In genomic region chr10:112917676-112918075, GRCh38 we compare ENCODE assay signal across 32 cellular contexts.
"Had no signal": no experiment of that assay in that cellular context is flagged by ENCODE, and none has a peak within 500 bp of the region (broad histone marks: within the 10 kb centered on the region; RNA-seq: fewer than 3 reads in every experiment).

No MANE protein-coding gene starts in this region.

- H3K36me3 ChIP-seq: adrenal gland, esophagus squamous epithelium, gastroesophageal sphincter had no signal

- H3K4me3 Mint-ChIP-seq: activated CD4-positive, alpha-beta memory T cell treated with anti-CD3 and anti-CD28 coated beads for 36 hours; activated CD4-positive, alpha-beta T cell treated with anti-CD3 and anti-CD28 coated beads for 36 hours; activated CD4-positive, alpha-beta T cell treated with anti-CD3 and anti-CD28 coated beads, Interleukin-2, amount 10 ng/mL, durations not matched to agents 24 days and 14 days; activated CD8-positive, alpha-beta memory T cell treated with anti-CD3 and anti-CD28 coated beads, Interleukin-2, amount 10 ng/mL, durations not matched to agents 7 days and 5 days; activated CD8-positive, alpha-beta T cell treated with anti-CD3 and anti-CD28 coated beads, Interleukin-2, amount 10 ng/mL, durations not matched to agents 7 days and 5 days; activated naive CD4-positive, alpha-beta T cell treated with anti-CD3 and anti-CD28 coated beads for 36 hours; activated naive CD4-positive, alpha-beta T cell treated with anti-CD3 and anti-CD28 coated beads, Interleukin-2, amount 50 U/mL, for 24 hours; activated naive CD8-positive, alpha-beta T cell treated with anti-CD3 and anti-CD28 coated beads for 36 hours; activated naive CD8-positive, alpha-beta T cell treated with anti-CD3 and anti-CD28 coated beads, Interleukin-2, amount 50 U/mL, for 24 hours; activated T-helper 1 cell treated with anti-CD3 and anti-CD28 coated beads, Interleukin-12 subunit alpha, Interleukin-12 subunit beta, Interleukin-2, Interleukin-4 antibody, amounts not matched to agents 30 ng/mL and 10 ng/mL and 1 ng/mL, durations not matched to agents 14 hours and 24 hours and 36 hours; effector memory CD8-positive, alpha-beta T cell had no signal

- H3K4me3 ChIP-seq: adrenal gland, body of pancreas, esophagus squamous epithelium, gastroesophageal sphincter had no signal

- H3K27ac ChIP-seq: adrenal gland, body of pancreas, epithelial cell of prostate, esophagus squamous epithelium, gastroesophageal sphincter had no signal

- H3K36me3 Mint-ChIP-seq: activated CD4-positive, alpha-beta memory T cell treated with anti-CD3 and anti-CD28 coated beads for 36 hours; activated CD8-positive, alpha-beta memory T cell treated with anti-CD3 and anti-CD28 coated beads, Interleukin-2, amount 10 ng/mL, durations not matched to agents 7 days and 5 days; activated naive CD4-positive, alpha-beta T cell treated with anti-CD3 and anti-CD28 coated beads, Interleukin-2, amount 50 U/mL, for 24 hours; activated naive CD8-positive, alpha-beta T cell treated with anti-CD3 and anti-CD28 coated beads for 36 hours had no signal

- H3K27me3 ChIP-seq: adrenal gland, body of pancreas, esophagus squamous epithelium, gastroesophageal sphincter had no signal

- H3K27ac Mint-ChIP-seq: activated CD4-positive, alpha-beta memory T cell treated with anti-CD3 and anti-CD28 coated beads for 36 hours; activated CD4-positive, alpha-beta T cell treated with anti-CD3 and anti-CD28 coated beads for 36 hours; activated CD4-positive, alpha-beta T cell treated with anti-CD3 and anti-CD28 coated beads, Interleukin-2, amount 10 ng/mL, durations not matched to agents 24 days and 14 days; activated CD8-positive, alpha-beta memory T cell treated with anti-CD3 and anti-CD28 coated beads, Interleukin-2, amount 10 ng/mL, durations not matched to agents 7 days and 5 days; activated CD8-positive, alpha-beta T cell treated with anti-CD3 and anti-CD28 coated beads, Interleukin-2, amount 10 ng/mL, durations not matched to agents 7 days and 5 days; activated naive CD4-positive, alpha-beta T cell treated with anti-CD3 and anti-CD28 coated beads for 36 hours; activated naive CD4-positive, alpha-beta T cell treated with anti-CD3 and anti-CD28 coated beads, Interleukin-2, amount 50 U/mL, for 24 hours; activated naive CD8-positive, alpha-beta T cell treated with anti-CD3 and anti-CD28 coated beads for 36 hours; activated naive CD8-positive, alpha-beta T cell treated with anti-CD3 and anti-CD28 coated beads, Interleukin-2, amount 50 U/mL, for 24 hours; activated T-helper 1 cell treated with anti-CD3 and anti-CD28 coated beads, Interleukin-12 subunit alpha, Interleukin-12 subunit beta, Interleukin-2, Interleukin-4 antibody, amounts not matched to agents 30 ng/mL and 10 ng/mL and 1 ng/mL, durations not matched to agents 14 hours and 24 hours and 36 hours; activated T-helper 2 cell treated with anti-CD3 and anti-CD28 coated beads, Interferon-gamma antibody, Interleukin-2, Interleukin-4, amounts not matched to agents 10 μg/mL and 5 μg/mL and 100 μg/mL, durations not matched to agents 14 hours and 24 hours and 36 hours; effector memory CD8-positive, alpha-beta T cell had no signal

- H3K9me3 ChIP-seq: adrenal gland, body of pancreas, esophagus squamous epithelium, gastroesophageal sphincter had no signal

- H3K4me1 Mint-ChIP-seq: activated CD4-positive, alpha-beta T cell treated with anti-CD3 and anti-CD28 coated beads for 36 hours; activated CD4-positive, alpha-beta T cell treated with anti-CD3 and anti-CD28 coated beads, Interleukin-2, amount 10 ng/mL, durations not matched to agents 24 days and 14 days; activated CD8-positive, alpha-beta memory T cell treated with anti-CD3 and anti-CD28 coated beads, Interleukin-2, amount 10 ng/mL, durations not matched to agents 7 days and 5 days; activated naive CD4-positive, alpha-beta T cell treated with anti-CD3 and anti-CD28 coated beads, Interleukin-2, amount 50 U/mL, for 24 hours; activated naive CD8-positive, alpha-beta T cell treated with anti-CD3 and anti-CD28 coated beads for 36 hours; activated naive CD8-positive, alpha-beta T cell treated with anti-CD3 and anti-CD28 coated beads, Interleukin-2, amount 50 U/mL, for 24 hours had no signal

- H3K4me1 ChIP-seq: adrenal gland, gastroesophageal sphincter had no signal

- ATAC-seq: activated CD4-positive, alpha-beta T cell treated with anti-CD3 and anti-CD28 coated beads for 36 hours; activated CD8-positive, alpha-beta memory T cell treated with anti-CD3 and anti-CD28 coated beads, Interleukin-2, amount 10 ng/mL, durations not matched to agents 7 days and 5 days; activated CD8-positive, alpha-beta T cell treated with anti-CD3 and anti-CD28 coated beads, Interleukin-2, amount 10 ng/mL, durations not matched to agents 7 days and 5 days; activated naive CD8-positive, alpha-beta T cell treated with anti-CD3 and anti-CD28 coated beads, Interleukin-2, amount 50 U/mL, for 24 hours; body of pancreas; effector memory CD8-positive, alpha-beta T cell; gastroesophageal sphincter had no signal

- H3K9me3 Mint-ChIP-seq: activated CD4-positive, alpha-beta memory T cell treated with anti-CD3 and anti-CD28 coated beads for 36 hours; activated naive CD4-positive, alpha-beta T cell treated with anti-CD3 and anti-CD28 coated beads for 36 hours; activated naive CD4-positive, alpha-beta T cell treated with anti-CD3 and anti-CD28 coated beads, Interleukin-2, amount 50 U/mL, for 24 hours; activated naive CD8-positive, alpha-beta T cell treated with anti-CD3 and anti-CD28 coated beads, Interleukin-2, amount 50 U/mL, for 24 hours; effector memory CD8-positive, alpha-beta T cell had no signal

- H3K27me3 Mint-ChIP-seq: activated CD4-positive, alpha-beta memory T cell treated with anti-CD3 and anti-CD28 coated beads for 36 hours; activated naive CD4-positive, alpha-beta T cell treated with anti-CD3 and anti-CD28 coated beads, Interleukin-2, amount 50 U/mL, for 24 hours; activated naive CD8-positive, alpha-beta T cell treated with anti-CD3 and anti-CD28 coated beads for 36 hours had no signal

- FAIRE-seq: colon had no signal

- DNase-seq: activated CD4-positive, alpha-beta memory T cell treated with anti-CD3 and anti-CD28 coated beads for 36 hours; activated CD4-positive, alpha-beta T cell treated with anti-CD3 and anti-CD28 coated beads for 36 hours; activated CD4-positive, alpha-beta T cell treated with anti-CD3 and anti-CD28 coated beads, Interleukin-2, amount 10 ng/mL, durations not matched to agents 24 days and 14 days; activated CD4-positive, CD25-positive, alpha-beta regulatory T cell; activated CD4-positive, CD25-positive, alpha-beta regulatory T cell treated with anti-CD3 and anti-CD28 coated beads, Interleukin-2, amount 50 U/mL, for 72 hours; activated CD8-positive, alpha-beta memory T cell treated with anti-CD3 and anti-CD28 coated beads, Interleukin-2, amount 10 ng/mL, durations not matched to agents 7 days and 5 days; activated CD8-positive, alpha-beta memory T cell treated with anti-CD3 and anti-CD28 coated beads, Interleukin-2, amount 50 U/mL, for 4 hours; activated CD8-positive, alpha-beta T cell treated with anti-CD3 and anti-CD28 coated beads, Interleukin-2, amount 10 ng/mL, durations not matched to agents 7 days and 5 days; activated effector memory CD4-positive, alpha-beta T cell treated with anti-CD3 and anti-CD28 coated beads, Interleukin-2, amount 50 U/mL, for 16 hours; activated naive CD4-positive, alpha-beta T cell treated with anti-CD3 and anti-CD28 coated beads for 36 hours; activated naive CD8-positive, alpha-beta T cell treated with anti-CD3 and anti-CD28 coated beads for 36 hours; activated naive CD8-positive, alpha-beta T cell treated with anti-CD3 and anti-CD28 coated beads, Interleukin-2, amount 50 U/mL, for 24 hours; activated T-cell treated with anti-CD3 and anti-CD28 coated beads, Interleukin-2, amount 50 U/mL, for 1 hour; activated T-cell treated with anti-CD3 and anti-CD28 coated beads, Interleukin-2, amount 50 U/mL, for 48 hours; adrenal gland; amygdala; aorta; body of pancreas; caudate nucleus; cortex of kidney; dermis blood vessel endothelial cell; effector CD4-positive, alpha-beta T cell; effector memory CD8-positive, alpha-beta T cell; esophagus squamous epithelium; foreskin melanocyte; T-helper 2 cell had no signal
